Comparison of ENCODE assay signal across 8 cellular contexts in the genomic region with DNA sequence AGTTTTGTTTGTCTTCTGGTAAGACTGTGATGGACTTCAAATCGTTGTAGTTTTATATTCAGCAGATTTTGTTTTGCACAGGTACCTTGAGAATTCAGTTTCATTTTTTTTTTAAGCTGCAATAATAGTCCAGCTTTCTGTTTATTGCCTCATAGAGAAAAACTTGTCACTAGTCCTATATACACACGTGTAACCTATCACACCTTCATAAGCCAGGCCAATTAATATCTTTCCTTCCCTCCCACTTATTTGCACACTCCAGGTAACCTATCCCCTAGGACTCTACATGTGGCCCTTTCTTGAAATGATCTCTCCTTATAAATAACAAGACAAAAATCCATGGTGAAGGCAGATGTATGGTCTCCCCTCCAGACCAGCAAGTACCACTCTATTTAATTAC.
"Had no signal": no experiment of that assay in that cellular context is flagged by ENCODE, and none has a peak within 500 bp of the region (broad histone marks: within the 10 kb centered on the region; RNA-seq: fewer than 3 reads in every experiment).

No MANE protein-coding gene starts in this region.

- H3K9me3 ChIP-seq: HAP-1 had no signal

- H3K4me3 ChIP-seq: GM23248, GM23338, HAP-1 had no signal

- DNase-seq: GM23248, GOT3, H7, H9, HCEC 1CT, HFFc6 had no signal

- H3K27ac ChIP-seq: GM23248 had no signal
